In genomic region chr10:119103687-119104652, GRCh38 we compare ENCODE assay signal across 8 cellular contexts. TPM values are rescaled to one million over a fixed set of nuclear protein-coding genes. Genes with fewer than 3 reads are reported as not detected.
A peak's percentile ranks its signal among the peaks of the same experiment; 100 is the strongest.
DNase-seq lines count a peak whose midpoint lies in the region; ATAC-seq and TF ChIP-seq lines count a peak whose summit lies in the region.

Gene DENND10, plus strand, starts transcription at chr10:119104113. Its CDS starts 30 bp downstream, at chr10:119104143.

- intact Hi-C loops in CD14-positive monocyte (cut with micrococcal nuclease): no loop called here

- peaks cover 0 to 11% (median 0%) of the 10 kb centered on the region in 3 donors for H3K36me3 ChIP-seq in Peyer's patch

- H3K4me1 Mint-ChIP-seq in CD14-positive monocyte (peaks cover 48% of the 10 kb centered on the region), nephron progenitor cell (peaks cover 33% of the 10 kb centered on the region)

- H3K27ac ChIP-seq in Peyer's patch: peak within 1 kb of the TSS; percentile 74 to 88 (median 82)

- peaks cover 0 to 3% (median 2%) of the 10 kb centered on the region in 7 donors for H3K9me3 Mint-ChIP-seq in CD14-positive monocyte
- no peaks in the 10 kb centered on the region for H3K9me3 Mint-ChIP-seq in nephron progenitor cell

- DNase-seq in CD14-positive monocyte (ENCODE audit: low spot score): peak; percentile 66
- DNase-seq in Peyer's patch: peak; percentile 90 to 91 (median 91)
- DNase-seq in activated effector memory CD4-positive, alpha-beta T cell treated with anti-CD3 and anti-CD28 coated beads, Interleukin-2, amount 50 U/mL, for 16 hours: peak; percentile 90
- DNase-seq in fibroblast of the conjunctiva (ENCODE audit: low read depth): peak; percentile 64
- peak; percentile 85 for DNase-seq in nephron progenitor cell
- peak; percentile 84 for DNase-seq in stimulated activated naive CD8-positive, alpha-beta T cell treated with anti-CD3 and anti-CD28 coated beads, Interleukin-15, Interleukin-2, amounts not matched to agents 100 U/mL and 50 U/mL, for 24 hours

- peaks cover 0 to 9% (median 6%) of the 10 kb centered on the region in 4 donors for H3K4me1 ChIP-seq in Peyer's patch

- no peaks in the 10 kb centered on the region for H3K27me3 ChIP-seq in Peyer's patch

- peak within 1 kb of the TSS; percentile 60 to 93 (median 81) for H3K27ac Mint-ChIP-seq in CD14-positive monocyte
- peak within 1 kb of the TSS; percentile 10 for H3K27ac Mint-ChIP-seq in nephron progenitor cell

- ATAC-seq in HG03378 (IDR thresholded peaks at IDR 0.05; ENCODE audit: unreplicated experiment): peak; percentile 57
- ATAC-seq in stimulated activated naive CD8-positive, alpha-beta T cell treated with anti-CD3 and anti-CD28 coated beads, Interleukin-15, Interleukin-2, amounts not matched to agents 100 U/mL and 50 U/mL, for 24 hours: peak; percentile 85

- H3K36me3 Mint-ChIP-seq in CD14-positive monocyte (peaks cover 5 to 22% of the 10 kb centered on the region in 2 donors), nephron progenitor cell (ENCODE audit: low read depth) (peaks cover 19% of the 10 kb centered on the region)

- no peaks in the 10 kb centered on the region for H3K9me3 ChIP-seq in Peyer's patch

- TF ChIP-seq CTCF in CD14-positive monocyte (IDR thresholded peaks at IDR 0.05) (no peak), Peyer's patch (IDR thresholded peaks at IDR 0.05) (peak in 3 of 6 experiments; percentile 9 to 26 (median 24)), nephron progenitor cell (IDR thresholded peaks at IDR 0.05) (no peak)

- H3K4me3 Mint-ChIP-seq in CD14-positive monocyte: peak within 1 kb of the TSS; percentile 80 to 87
- H3K4me3 Mint-ChIP-seq in nephron progenitor cell: peak within 1 kb of the TSS; percentile 88

- peak; percentile 81 for TF ChIP-seq POLR2A in GM19193 (IDR thresholded peaks at IDR 0.05; ENCODE audit: extremely low read depth, insufficient read depth, insufficient read length)
- peak; percentile 82 to 87 for TF ChIP-seq POLR2A in Peyer's patch (IDR thresholded peaks at IDR 0.05)

- H3K27me3 Mint-ChIP-seq in CD14-positive monocyte (ENCODE audit: low read depth in 3 of 3) (peaks cover 0 to 5% (median 1%) of the 10 kb centered on the region in 3 donors), nephron progenitor cell (ENCODE audit: low read depth, poor library complexity) (peaks cover 8% of the 10 kb centered on the region)

- H3K4me3 ChIP-seq in Peyer's patch: peak within 1 kb of the TSS; percentile 86 to 98 (median 92)

RNA-seq across cellular contexts. Expression of gene DENND10, which starts in this region (rescaled TPM):
- 100 to 1,000 TPM; 141 to 188 TPM for polyA plus RNA-seq in CD14-positive monocyte
- 10 to 100 TPM; 33.8 to 50.8 (median 45.7) TPM for total RNA-seq in Peyer's patch

Comparison
In these comparisons a context has a peak if more than half of its experiments do, and no peak if none do; other contexts are left out.
1. Peak in every context shown above with its lines: DNase-seq, ATAC-seq, H3K4me3 ChIP-seq and H3K27ac ChIP-seq.